In genomic region chr17:40791808-40792436, GRCh38 we compare ENCODE assay signal across 10 cellular contexts. TPM values are rescaled to one million over a fixed set of nuclear protein-coding genes. Genes with fewer than 3 reads are reported as not detected.
A peak's percentile ranks its signal among the peaks of the same experiment; 100 is the strongest.
DNase-seq lines count a peak whose midpoint lies in the region; ATAC-seq and TF ChIP-seq lines count a peak whose summit lies in the region.
"Had no signal": no experiment of that assay in that cellular context is flagged by ENCODE, and none has a peak within 500 bp of the region (broad histone marks: within the 10 kb centered on the region; RNA-seq: fewer than 3 reads in every experiment).

No MANE protein-coding gene starts in this region.

- no peak overlapping the region for H3K23ac ChIP-seq in H9 (ENCODE audit: insufficient read length, low read depth, low read length)

- WGBS in H9 (ENCODE audit: extremely low coverage, insufficient read length, low lambda C conversion rate) = no CpG with 5 or more reads among the region's 5 CpGs

- ATAC-seq in stimulated activated naive CD8-positive, alpha-beta T cell treated with anti-CD3 and anti-CD28 coated beads, Interleukin-15, Interleukin-2, amounts not matched to agents 100 U/mL and 50 U/mL, for 24 hours = no peak
- ATAC-seq in GM19397 (IDR thresholded peaks at IDR 0.05; ENCODE audit: unreplicated experiment) = no peak
- no peak for ATAC-seq in HG02938 (IDR thresholded peaks at IDR 0.05; ENCODE audit: unreplicated experiment)

- H3K23me2 ChIP-seq in H9 (ENCODE audit: insufficient read length, low read depth, low read length, poor library complexity, severe bottlenecking) = no peaks in the 10 kb centered on the region

- H3K4me3 Mint-ChIP-seq in H9 = no peak overlapping the region

- no peak overlapping the region for H3K4ac ChIP-seq in H9 (ENCODE audit: low read depth, low read length)

- no peaks in the 10 kb centered on the region for H3K79me1 ChIP-seq in H9 (ENCODE audit: insufficient read depth, low read depth, low read length, poor library complexity, severe bottlenecking)

- H2AFZ ChIP-seq in H9 (ENCODE audit: low read length) = no peak overlapping the region

- no peak overlapping the region for H3K14ac ChIP-seq in H9 (ENCODE audit: insufficient read depth, low read length)

- H4K8ac ChIP-seq in H9 (replicated peaks; ENCODE audit: insufficient read length, low read depth, low read length) = no peak overlapping the region

- no peaks in the 10 kb centered on the region for H3K4me1 ChIP-seq in H9 (ENCODE audit: insufficient read depth, low read length)

- no peak overlapping the region for H3T11ph ChIP-seq in H9 (ENCODE audit: low read length)

- no peak overlapping the region for H2BK20ac ChIP-seq in H9 (ENCODE audit: low read depth, low read length, poor library complexity, severe bottlenecking)

- no peaks in the 10 kb centered on the region for H3K36me3 Mint-ChIP-seq in H9 (ENCODE audit: insufficient read depth in 1 of 3, low read depth in 3 of 3)

- no peak overlapping the region for H2BK15ac ChIP-seq in H9 (ENCODE audit: low read depth, low read length)

- no peaks in the 10 kb centered on the region for H3K9me3 ChIP-seq in H9 (ENCODE audit: control insufficient read depth, low read depth, low read length)
- H3K9me3 ChIP-seq: neutrophil had no signal

- DNase-seq in H9 (no peak), RKO (ENCODE audit: low spot score) (peak; percentile 14), glomerular endothelial cell (ENCODE audit: extremely low read depth, low read depth, low spot score) (peak; percentile 9), stromal cell of bone marrow (ENCODE audit: low read depth) (peak; percentile 40)
- DNase-seq in stimulated activated naive CD8-positive, alpha-beta T cell treated with anti-CD3 and anti-CD28 coated beads, Interleukin-15, Interleukin-2, amounts not matched to agents 100 U/mL and 50 U/mL, for 24 hours = no peak
- DNase-seq in stimulated activated CD8-positive, alpha-beta memory T cell treated with anti-CD3 and anti-CD28 coated beads, Interleukin-4, amount 100 ng/mL, for 48 hours = no peak

- no peak overlapping the region for H4K91ac ChIP-seq in H9 (ENCODE audit: insufficient read length, low read depth, low read length)

- no peak overlapping the region for H3K18ac ChIP-seq in H9 (ENCODE audit: insufficient read length, low read depth, low read length)

- H2AK5ac ChIP-seq in H9 (ENCODE audit: insufficient read length, low read length) = no peak overlapping the region

- H4K20me1 ChIP-seq in H9 (ENCODE audit: control insufficient read depth, insufficient read depth, insufficient read length) = no peaks in the 10 kb centered on the region

- TF ChIP-seq CTCF in H9 (conservative IDR thresholded peaks at IDR 0.05) = peak; percentile 77

- no peak overlapping the region for H3K27ac Mint-ChIP-seq in H9

- no peak overlapping the region for H3K56ac ChIP-seq in H9 (ENCODE audit: insufficient read length, low read depth, low read length)

- no peaks in the 10 kb centered on the region for H3K27me3 ChIP-seq in H9 (ENCODE audit: insufficient read depth, low read length)

- H4K5ac ChIP-seq in H9 (ENCODE audit: insufficient read length, low read depth, low read length) = no peak overlapping the region

- no peaks in the 10 kb centered on the region; a peak in 1 of 4 replicates for H3K4me1 Mint-ChIP-seq in H9

- H3K27me3 Mint-ChIP-seq in H9 (ENCODE audit: low read depth) = peaks cover 16% of the 10 kb centered on the region

- H2BK5ac ChIP-seq in H9 (ENCODE audit: insufficient read length, low read length) = no peak overlapping the region

- H3K79me2 ChIP-seq in H9 (ENCODE audit: insufficient read depth, low read length) = no peaks in the 10 kb centered on the region

- H3K9ac ChIP-seq in H9 (ENCODE audit: extremely low read depth, insufficient read length, low read length) = no peak overlapping the region

- H3K27ac ChIP-seq in H9 (ENCODE audit: insufficient read length, low read depth, low read length) = no peak overlapping the region
- H3K27ac ChIP-seq: neutrophil had no signal

- H2BK120ac ChIP-seq in H9 (ENCODE audit: low read depth, low read length, poor library complexity, severe bottlenecking) = no peak overlapping the region

- H3K9me3 Mint-ChIP-seq in H9 = no peaks in the 10 kb centered on the region

- no peak overlapping the region for H2BK12ac ChIP-seq in H9 (ENCODE audit: insufficient read length, low read depth, low read length)

- no peak overlapping the region for H3K4me2 ChIP-seq in H9 (ENCODE audit: insufficient read depth, insufficient read length, low read length)

RNA-seq across cellular contexts. Expression of gene KRT28, which starts 7.8 kb away (rescaled TPM):
- total RNA-seq in H9 (2021) (not detected in 2 replicates), glomerular endothelial cell (not detected in 2 replicates)
- total RNA-seq: T-helper 1 cell treated with Interleukin-12 subunit alpha and Interleukin-12 subunit beta and Interleukin-4 antibody, amounts not matched to agents 30 ng/mL and 1 ng/mL, for 36 hours had no signal

RNA-seq across cellular contexts. Expression of gene KRT27, which starts 9.6 kb away (rescaled TPM):
- total RNA-seq in H9 (2021) = not detected in 2 replicates
- total RNA-seq in glomerular endothelial cell = not detected in 2 replicates
- total RNA-seq: T-helper 1 cell treated with Interleukin-12 subunit alpha and Interleukin-12 subunit beta and Interleukin-4 antibody, amounts not matched to agents 30 ng/mL and 1 ng/mL, for 36 hours had no signal

RNA-seq across cellular contexts. Expression of gene KRT26, which starts 19.9 kb away (rescaled TPM):
- total RNA-seq in H9 (2021) = not detected in 2 replicates
- not detected in 2 replicates for total RNA-seq in glomerular endothelial cell
- total RNA-seq: T-helper 1 cell treated with Interleukin-12 subunit alpha and Interleukin-12 subunit beta and Interleukin-4 antibody, amounts not matched to agents 30 ng/mL and 1 ng/mL, for 36 hours had no signal

RNA-seq across cellular contexts. Expression of gene KRT10, which starts 30.5 kb away (rescaled TPM):
- total RNA-seq in H9 (2021) = 24.0 and 28.4 TPM in 2 replicates
- 18.2 and 24.8 TPM in 2 replicates for total RNA-seq in glomerular endothelial cell

RNA-seq across cellular contexts. Expression of gene KRT25, which starts 36.8 kb away (rescaled TPM):
- total RNA-seq in H9 (2021) (not detected in 2 replicates), glomerular endothelial cell (not detected in 2 replicates)
- total RNA-seq: T-helper 1 cell treated with Interleukin-12 subunit alpha and Interleukin-12 subunit beta and Interleukin-4 antibody, amounts not matched to agents 30 ng/mL and 1 ng/mL, for 36 hours had no signal

Comparison
In these comparisons a context has a peak if more than half of its experiments do, and no peak if none do; other contexts are left out.
1. DNase-seq: peak in RKO (single experiment), glomerular endothelial cell (single experiment) and stromal cell of bone marrow (single experiment); none in H9 (single experiment), stimulated activated naive CD8-positive, alpha-beta T cell treated with anti-CD3 and anti-CD28 coated beads, Interleukin-15, Interleukin-2, amounts not matched to agents 100 U/mL and 50 U/mL, for 24 hours (single experiment) and stimulated activated CD8-positive, alpha-beta memory T cell treated with anti-CD3 and anti-CD28 coated beads, Interleukin-4, amount 100 ng/mL, for 48 hours (single experiment).